Comparison of ENCODE assay signal across 11 cellular contexts in genomic region chr10:73916761-73917470, GRCh38. TPM values are rescaled to one million over a fixed set of nuclear protein-coding genes. Genes with fewer than 3 reads are reported as not detected.
DNase-seq lines count a peak whose midpoint lies in the region; ATAC-seq and TF ChIP-seq lines count a peak whose summit lies in the region.
"Had no signal": no experiment of that assay in that cellular context is flagged by ENCODE, and none has a peak within 500 bp of the region (broad histone marks: within the 10 kb centered on the region; RNA-seq: fewer than 3 reads in every experiment).

No MANE protein-coding gene starts in this region.

- intact Hi-C loops in CD4-positive, alpha-beta memory T cell (cut with micrococcal nuclease): no loop called here

- peak overlapping the region; percentile 33; the same call in 1 of the 2 replicates for H3K4me2 ChIP-seq in MM.1S (ENCODE audit: low read depth, low read length)

- DNase-seq in CD1c-positive myeloid dendritic cell (ENCODE audit: extremely low spot score) (peak; percentile 28), MM.1S (peak; percentile 50), epithelial cell of esophagus (ENCODE audit: low read depth) (peak; percentile 46), nephron progenitor cell (peak; percentile 21), HAP-1 (ENCODE audit: low spot score in 2 of 2) (no peak), NCI-H2107 treated with DMSO at 0.1 percent for 48 hours (lab: John Stamatoyannopoulos, UW; ENCODE audit: unreplicated experiment) (no peak)
- no peak for DNase-seq in CD4-positive, alpha-beta memory T cell
- DNase-seq: effector memory CD8-positive, alpha-beta T cell; NCI-H2081 treated with DMSO at 0.1 percent for 48 hours had no signal

- H3K27me3 ChIP-seq in MM.1S (replicated peaks; ENCODE audit: insufficient read depth, low read length) (peaks cover 22% of the 10 kb centered on the region), HAP-1 (ENCODE audit: low read depth) (peaks cover 2% of the 10 kb centered on the region)
- peaks cover 5% of the 10 kb centered on the region for H3K27me3 ChIP-seq in CD4-positive, alpha-beta memory T cell (ENCODE audit: insufficient read depth, low read length)

- H3K9me3 ChIP-seq in MM.1S (replicated peaks; ENCODE audit: insufficient read depth, low read length): no peaks in the 10 kb centered on the region
- H3K9me3 ChIP-seq in HAP-1: no peaks in the 10 kb centered on the region
- H3K9me3 ChIP-seq in CD4-positive, alpha-beta memory T cell (ENCODE audit: control insufficient read depth in 1 of 2, low read length in 2 of 2): no peaks in the 10 kb centered on the region

- ATAC-seq in HG03196 (IDR thresholded peaks at IDR 0.05; ENCODE audit: unreplicated experiment): no peak
- ATAC-seq: effector memory CD8-positive, alpha-beta T cell had no signal

- H3K79me2 ChIP-seq in MM.1S (ENCODE audit: low read length): no peaks in the 10 kb centered on the region

- H3K4me1 Mint-ChIP-seq in nephron progenitor cell: peaks cover 62% of the 10 kb centered on the region
- peaks cover 12 to 20% (median 15%) of the 10 kb centered on the region in 4 donors for H3K4me1 Mint-ChIP-seq in CD4-positive, alpha-beta memory T cell

- H3K36me3 Mint-ChIP-seq in nephron progenitor cell (ENCODE audit: low read depth): no peaks in the 10 kb centered on the region
- H3K36me3 Mint-ChIP-seq in CD4-positive, alpha-beta memory T cell: no peaks in the 10 kb centered on the region

- H3K4me3 Mint-ChIP-seq in nephron progenitor cell: no peak overlapping the region
- H3K4me3 Mint-ChIP-seq in CD4-positive, alpha-beta memory T cell: no peak overlapping the region
- H3K4me3 Mint-ChIP-seq: effector memory CD8-positive, alpha-beta T cell had no signal

- peaks cover 28% of the 10 kb centered on the region for H3K27me3 Mint-ChIP-seq in nephron progenitor cell (ENCODE audit: low read depth, poor library complexity)
- peaks cover 4 to 7% of the 10 kb centered on the region in 2 donors for H3K27me3 Mint-ChIP-seq in CD4-positive, alpha-beta memory T cell

- H3K27ac ChIP-seq in MM.1S (ENCODE audit: low read length): no peak overlapping the region
- no peak overlapping the region for H3K27ac ChIP-seq in CD4-positive, alpha-beta memory T cell (ENCODE audit: low read depth, low read length)
- H3K27ac ChIP-seq: C4-2B had no signal

- 0 out of 2 replicates have a peak overlapping the region, but pooled peaks have one; percentile 29 for H2AFZ ChIP-seq in MM.1S (ENCODE audit: low read length)

- no peak overlapping the region for H3K9ac ChIP-seq in MM.1S (ENCODE audit: low read length)

- H4K20me1 ChIP-seq in MM.1S (ENCODE audit: insufficient read depth, low read length): no peaks in the 10 kb centered on the region

- H3K4me1 ChIP-seq in MM.1S (ENCODE audit: low read length) (peaks cover 19% of the 10 kb centered on the region), HAP-1 (no peaks in the 10 kb centered on the region)
- peaks cover 21% of the 10 kb centered on the region for H3K4me1 ChIP-seq in CD4-positive, alpha-beta memory T cell (ENCODE audit: insufficient read depth, low read length)

- H3F3A ChIP-seq in MM.1S (ENCODE audit: insufficient read depth, low read length): peaks cover under 1% of the 10 kb centered on the region; the same call in 1 of the 2 replicates

- H3K4me3 ChIP-seq in MM.1S (ENCODE audit: low read length) (no peak overlapping the region), epithelial cell of esophagus (ENCODE audit: low read length) (no peak overlapping the region), HAP-1 (no peak overlapping the region)
- H3K4me3 ChIP-seq in CD4-positive, alpha-beta memory T cell (ENCODE audit: low read length in 2 of 2): no peak overlapping the region

- H3K9me2 ChIP-seq in MM.1S (replicated peaks; ENCODE audit: insufficient read depth, low read length): no peaks in the 10 kb centered on the region

- no peaks in the 10 kb centered on the region for H3K9me3 Mint-ChIP-seq in nephron progenitor cell
- peaks cover 0 to 9% (median 4%) of the 10 kb centered on the region in 8 donors for H3K9me3 Mint-ChIP-seq in CD4-positive, alpha-beta memory T cell
- H3K9me3 Mint-ChIP-seq: effector memory CD8-positive, alpha-beta T cell had no signal

- POLR2A ChIA-PET in CD4-positive, alpha-beta memory T cell (lab: Charles Lee; ENCODE audit: partially characterized antibody): no interaction called here

- CTCF ChIA-PET in CD4-positive, alpha-beta memory T cell (lab: Charles Lee; ENCODE audit: partially characterized antibody): interaction anchor here (2.7 to 6.1 kb wide), 2 partner anchors 24 to 30 kb away, joined by 16 to 39 read pairs; no protein-coding TSS in a partner anchor

- no peak overlapping the region for H3K27ac Mint-ChIP-seq in nephron progenitor cell
- H3K27ac Mint-ChIP-seq in CD4-positive, alpha-beta memory T cell: peak overlapping the region in 1 of 7 donors; percentile 20

- in situ Hi-C loops in HAP-1 (cut with MboI; ENCODE audit: low sequenced_read_pairs): no loop called here

- no peak for TF ChIP-seq CTCF in MM.1S (IDR thresholded peaks at IDR 0.05; ENCODE audit: low read length)
- no peak for TF ChIP-seq CTCF in epithelial cell of esophagus (IDR thresholded peaks at IDR 0.05; ENCODE audit: insufficient read depth, low read depth, low read length, missing control alignments)
- TF ChIP-seq CTCF in nephron progenitor cell (IDR thresholded peaks at IDR 0.05): no peak

- no peaks in the 10 kb centered on the region for H3K36me3 ChIP-seq in MM.1S (replicated peaks; ENCODE audit: insufficient read depth, low read length)
- H3K36me3 ChIP-seq in HAP-1 (replicated peaks): no peaks in the 10 kb centered on the region
- no peaks in the 10 kb centered on the region for H3K36me3 ChIP-seq in CD4-positive, alpha-beta memory T cell (ENCODE audit: insufficient read depth, low read length)

RNA-seq across cellular contexts. Expression of gene PLAU, which starts 6.0 kb away (rescaled TPM):
- under 1 TPM; 0.64 to 0.91 TPM for total RNA-seq in CD4-positive, alpha-beta memory T cell
- not detected for polyA plus RNA-seq in CD4-positive, alpha-beta memory T cell

RNA-seq across cellular contexts. Expression of gene CAMK2G, which starts 42.6 kb away (rescaled TPM):
- total RNA-seq in CD4-positive, alpha-beta memory T cell: 10 to 100 TPM; 64.3 to 70.4 TPM
- 1 to 10 TPM; 3.8 to 7.8 TPM for polyA plus RNA-seq in CD4-positive, alpha-beta memory T cell

Comparison
In these comparisons a context has a peak if more than half of its experiments do, and no peak if none do; other contexts are left out.
1. DNase-seq: peak in CD1c-positive myeloid dendritic cell (single experiment), MM.1S (single experiment), epithelial cell of esophagus (single experiment) and nephron progenitor cell (single experiment); none in HAP-1 (0 of 2), NCI-H2107 treated with DMSO at 0.1 percent for 48 hours (single experiment) and CD4-positive, alpha-beta memory T cell (0 of 5).